ENCODE assay signal across 8 cellular contexts in genomic region chr3:128497305-128498126, GRCh38. TPM values are rescaled to one million over a fixed set of nuclear protein-coding genes. Genes with fewer than 3 reads are reported as not detected.
A peak's percentile ranks its signal among the peaks of the same experiment; 100 is the strongest.
DNase-seq lines count a peak whose midpoint lies in the region; ATAC-seq and TF ChIP-seq lines count a peak whose summit lies in the region.

No MANE protein-coding gene starts in this region.

- CTCF ChIA-PET in Calu3 (lab: Charles Lee): interaction anchor here (0.8 to 1.4 kb wide), 6 partner anchors 63 to 191 kb away, joined by 3 to 10 read pairs (median 6); no protein-coding TSS in a partner anchor

- H3K9me3 Mint-ChIP-seq in Calu3 (ENCODE audit: low read depth, unreplicated experiment) (no peaks in the 10 kb centered on the region), osteocyte (ENCODE audit: unreplicated experiment) (no peaks in the 10 kb centered on the region)

- H3K4me1 ChIP-seq in KMS-11 (ENCODE audit: low read depth, poor library complexity, severe bottlenecking) (no peaks in the 10 kb centered on the region), gastroesophageal sphincter (peaks cover 0 to 32% (median 17%) of the 10 kb centered on the region in 3 donors), thymus (ENCODE audit: control insufficient read depth, insufficient read depth, low read length) (no peaks in the 10 kb centered on the region)

- no peaks in the 10 kb centered on the region for H3K79me2 ChIP-seq in KMS-11 (ENCODE audit: insufficient read depth, low read depth)

- 0% methylated on average over 1 of the region's 77 CpGs; no CpG with 5 or more reads in 1 of the 2 donors for WGBS in gastroesophageal sphincter (ENCODE audit: low coverage in 1 of 2), 2 donors
- WGBS in thymus: 10% methylated on average over 77 of the region's 77 CpGs

- TF ChIP-seq EP300 in gastroesophageal sphincter (IDR thresholded peaks at IDR 0.05): no peak

- intact Hi-C loops in Calu3 (cut with micrococcal nuclease; ENCODE audit: unreplicated experiment): loop anchor here (1.0 to 5.0 kb wide), 2 partner anchors 71 to 325 kb away; no protein-coding TSS in a partner anchor

- H3K27ac Mint-ChIP-seq in Calu3 (ENCODE audit: unreplicated experiment) (no peak overlapping the region), osteocyte (ENCODE audit: unreplicated experiment) (no peak overlapping the region)

- peak overlapping the region; percentile 56 for H3K4me2 ChIP-seq in KMS-11

- H3K9me3 ChIP-seq in gastroesophageal sphincter (no peaks in the 10 kb centered on the region), thymus (ENCODE audit: control insufficient read depth) (peaks cover 3% of the 10 kb centered on the region)

- BruUV-seq in Calu3 (replicated peaks; lab: Mats Ljungman, UMichigan): no TSS peak

- H3K36me3 Mint-ChIP-seq in Calu3 (ENCODE audit: insufficient read depth, unreplicated experiment): peaks cover 23% of the 10 kb centered on the region
- no peaks in the 10 kb centered on the region for H3K36me3 Mint-ChIP-seq in osteocyte (ENCODE audit: unreplicated experiment)

- H3K27me3 ChIP-seq in KMS-11 (ENCODE audit: insufficient read depth, low read depth): peaks cover 29% of the 10 kb centered on the region
- peaks cover 100% of the 10 kb centered on the region for H3K27me3 ChIP-seq in gastroesophageal sphincter
- H3K27me3 ChIP-seq in thymus (ENCODE audit: control insufficient read depth, insufficient read depth): peaks cover 55% of the 10 kb centered on the region

- TF ChIP-seq CTCF in Calu3 (IDR thresholded peaks at IDR 0.05; ENCODE audit: unreplicated experiment) (peak; percentile 98), KMS-11 (conservative IDR thresholded peaks at IDR 0.05; ENCODE audit: low read depth, low read length) (peak; percentile 78; the same call in 1 of the 2 replicates), gastroesophageal sphincter (IDR thresholded peaks at IDR 0.05) (peak in 3 of 4 experiments; percentile 38 to 80 (median 57)), osteocyte (IDR thresholded peaks at IDR 0.05) (peak; percentile 90)

- H3K27ac ChIP-seq in KMS-11 (no peak overlapping the region), gastroesophageal sphincter (peak overlapping the region in 1 of 4 donors; percentile 44), thymus (ENCODE audit: low read depth) (no peak overlapping the region)

- H3K36me3 ChIP-seq in KMS-11 (ENCODE audit: insufficient read depth) (no peaks in the 10 kb centered on the region), gastroesophageal sphincter (no peaks in the 10 kb centered on the region), thymus (ENCODE audit: control insufficient read depth, insufficient read depth) (no peaks in the 10 kb centered on the region)

- no peak for TF ChIP-seq POLR2A in gastroesophageal sphincter (IDR thresholded peaks at IDR 0.05)

- peaks cover 13% of the 10 kb centered on the region for H3K4me1 Mint-ChIP-seq in Calu3 (ENCODE audit: low read depth, unreplicated experiment)
- H3K4me1 Mint-ChIP-seq in osteocyte (ENCODE audit: unreplicated experiment): peaks cover 7% of the 10 kb centered on the region

- ATAC-seq in gastroesophageal sphincter (peak; percentile 57), GM19328 (IDR thresholded peaks at IDR 0.05; ENCODE audit: unreplicated experiment) (no peak)

- peak overlapping the region; percentile 70 for H3K4me3 Mint-ChIP-seq in Calu3 (ENCODE audit: low read depth, unreplicated experiment)
- peak overlapping the region; percentile 78 for H3K4me3 Mint-ChIP-seq in osteocyte (ENCODE audit: unreplicated experiment)

- H4K20me1 ChIP-seq in KMS-11 (ENCODE audit: insufficient read depth): no peaks in the 10 kb centered on the region

- peak overlapping the region; percentile 14; the same call in 1 of the 2 replicates for H3K9ac ChIP-seq in KMS-11

- peak; percentile 90 for DNase-seq in Calu3
- DNase-seq in RPMI8226: peak; percentile 67
- peak; percentile 48 for DNase-seq in activated T-helper 9 cell treated with anti-CD3 and anti-CD28 coated beads, Interleukin-2, amount 50 U/mL, for 16 hours (ENCODE audit: low read depth)
- peak; percentile 91 for DNase-seq in osteocyte (ENCODE audit: extremely low spot score, unreplicated experiment)

- H2AFZ ChIP-seq in KMS-11 (ENCODE audit: low read depth): peak overlapping the region; percentile 87

- no peak overlapping the region for H3K4me3 ChIP-seq in KMS-11 (IDR thresholded peaks at IDR 0.05; ENCODE audit: insufficient read depth, low read depth, low read length)
- H3K4me3 ChIP-seq in gastroesophageal sphincter: peak overlapping the region; percentile 9 to 59
- H3K4me3 ChIP-seq in thymus (ENCODE audit: low read length): peak overlapping the region; percentile 71

- H3K27me3 Mint-ChIP-seq in Calu3 (ENCODE audit: unreplicated experiment): no peaks in the 10 kb centered on the region
- H3K27me3 Mint-ChIP-seq in osteocyte (ENCODE audit: unreplicated experiment): peaks cover 32% of the 10 kb centered on the region

RNA-seq across cellular contexts. Expression of gene GATA2, which starts 4.5 kb away (rescaled TPM):
- total RNA-seq in Calu3 (2022) (9.6 and 13.6 TPM in 2 replicates), gastroesophageal sphincter (10 to 100 TPM in 1 of 4 donors, 1 to 10 TPM in 3; 5.4 to 16.0 (median 8.1) TPM), osteocyte (0.67 and 0.91 TPM in 2 replicates)
- polyA plus RNA-seq in thymus: 5.1 TPM

RNA-seq across cellular contexts. Expression of gene DNAJB8, which starts 30.8 kb away (rescaled TPM):
- total RNA-seq in Calu3 (2022): not detected in 2 replicates
- total RNA-seq in gastroesophageal sphincter: not detected
- not detected in 2 replicates for total RNA-seq in osteocyte
- polyA plus RNA-seq in thymus: not detected
